Comparison of ENCODE assay signal across 8 cellular contexts in the genomic region with DNA sequence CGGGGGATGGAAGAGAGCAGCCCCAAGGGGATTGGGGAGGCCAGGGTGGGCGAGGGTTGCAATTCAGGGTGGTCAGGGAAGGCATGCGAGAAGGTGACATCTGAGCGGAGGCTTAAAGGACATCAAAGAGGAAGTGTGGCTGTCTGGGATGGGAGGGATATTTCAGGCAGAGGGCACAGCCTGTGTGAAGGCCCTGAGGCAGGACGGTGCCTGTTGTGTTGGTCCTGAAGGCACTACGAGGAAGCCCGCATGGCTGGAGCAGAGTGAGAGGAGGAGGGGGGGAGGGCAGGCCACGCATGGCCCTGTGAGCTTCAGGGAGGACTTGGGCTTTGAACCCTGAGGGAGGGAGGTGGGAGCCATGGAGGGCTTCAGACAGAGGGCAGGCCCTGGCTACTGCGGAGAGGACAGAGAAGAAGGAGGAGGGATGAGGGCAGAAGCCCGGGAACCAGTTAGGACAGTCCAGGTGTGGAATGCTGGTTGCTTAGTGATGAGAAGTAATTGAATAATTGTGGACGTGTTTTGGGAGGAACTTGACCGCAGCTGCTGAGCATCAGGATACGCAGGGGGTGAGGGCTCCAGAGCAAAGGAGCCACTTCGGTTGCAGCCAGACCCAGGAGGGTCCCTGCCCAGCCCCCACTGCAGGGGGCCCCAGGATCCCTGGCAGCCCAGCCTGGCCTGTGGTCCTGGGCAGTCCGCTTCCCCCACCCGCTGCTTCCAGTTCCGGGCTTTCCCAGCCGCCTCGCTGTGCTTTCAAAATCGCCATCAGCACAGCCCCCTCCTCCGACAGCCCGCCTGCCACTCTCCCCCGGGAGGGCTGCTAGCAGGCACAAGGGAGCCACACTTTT.
DNase-seq lines count a peak whose midpoint lies in the region; TF ChIP-seq lines count a peak whose summit lies in the region.

No MANE protein-coding gene starts in this region.

- H3K36me3 ChIP-seq in parathyroid adenoma (ENCODE audit: control insufficient read depth, insufficient read depth, low read length) = no peaks in the 10 kb centered on the region

- DNase-seq in SHP77 (lab: John Stamatoyannopoulos, UW) (peak; percentile 37 to 60), SHP77 treated with DMSO at 0.1 percent for 48 hours (lab: John Stamatoyannopoulos, UW) (no peak), SW480 (ENCODE audit: low spot score) (peak; percentile 63), head of caudate nucleus (peak in 37 of 42 donors; percentile 11 to 83 (median 38)), activated gamma-delta T cell treated with Interleukin-2 at 50 U/mL for 16 hours (no peak), SKM-1 (lab: John Stamatoyannopoulos, UW; ENCODE audit: unreplicated experiment) (no peak), HK-2 (ENCODE audit: unreplicated experiment) (no peak)

- H3K79me2 ChIP-seq in parathyroid adenoma = no peaks in the 10 kb centered on the region

- H3K9ac ChIP-seq in parathyroid adenoma = no peak overlapping the region

- peak overlapping the region; percentile 92 for H3K4me2 ChIP-seq in parathyroid adenoma (ENCODE audit: low read length)

- peak overlapping the region; percentile 97 for H2AFZ ChIP-seq in parathyroid adenoma

- peak overlapping the region; percentile 57 for H3K4me3 ChIP-seq in parathyroid adenoma (ENCODE audit: low read depth, low read length)

- H3K27me3 ChIP-seq in parathyroid adenoma (ENCODE audit: control insufficient read depth, insufficient read depth, low read length) = no peaks in the 10 kb centered on the region

- H3K9me3 ChIP-seq in parathyroid adenoma (ENCODE audit: control insufficient read depth, low read length) = no peaks in the 10 kb centered on the region

- peaks cover 27% of the 10 kb centered on the region for H3K4me1 ChIP-seq in parathyroid adenoma

- intact Hi-C loops in head of caudate nucleus (cut with DNase I) = no loop called here

- peak overlapping the region; percentile 93 for H3K27ac ChIP-seq in parathyroid adenoma

- TF ChIP-seq CTCF in parathyroid adenoma (IDR thresholded peaks at IDR 0.05) = no peak

Comparison
In these comparisons a context has a peak if more than half of its experiments do, and no peak if none do; other contexts are left out.
1. DNase-seq: peak in SHP77 (2 of 2), SW480 (single experiment) and head of caudate nucleus (37 of 42); none in SHP77 treated with DMSO at 0.1 percent for 48 hours (single experiment), activated gamma-delta T cell treated with Interleukin-2 at 50 U/mL for 16 hours (single experiment), SKM-1 (single experiment) and HK-2 (single experiment).